In the genomic region with DNA sequence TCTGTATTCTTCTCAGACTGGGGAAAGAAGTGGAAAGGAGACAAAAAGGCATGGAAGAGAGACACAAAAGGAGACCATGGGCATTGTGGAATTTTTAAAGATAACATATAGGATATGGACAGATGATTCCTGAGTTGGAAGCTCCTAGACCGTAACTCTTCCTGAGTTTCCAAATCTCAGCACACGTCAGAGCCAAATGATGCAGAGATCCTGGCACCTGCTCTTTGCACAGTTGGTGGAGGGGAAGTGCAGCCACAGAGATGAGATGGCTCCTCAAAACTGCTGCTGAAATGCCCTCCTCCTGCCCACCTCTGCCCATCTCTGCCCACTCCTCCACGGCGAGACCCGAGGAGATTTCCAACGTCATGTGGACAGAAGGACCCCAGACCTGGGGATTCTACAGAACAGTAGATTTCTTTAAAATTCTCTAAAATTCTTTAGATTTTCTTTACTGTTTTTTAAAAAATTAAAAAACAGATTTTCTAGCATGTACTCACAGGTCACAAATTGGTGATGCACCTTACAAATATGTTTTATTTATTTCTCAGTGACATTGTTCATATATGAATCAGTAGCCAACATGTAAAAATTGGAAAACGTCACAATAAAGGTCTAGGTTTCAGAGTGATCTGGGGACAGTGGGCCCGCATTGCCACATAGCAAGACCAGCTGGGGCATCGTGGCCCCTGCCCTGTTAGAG, we compare ENCODE assay signal across 2 cellular contexts.
TF ChIP-seq lines count a peak whose summit lies in the region.

No MANE protein-coding gene starts in this region.

TF ChIP-seq in IMR-90, 13 proteins besides CTCF, POLR2A, EP300 and RAD21:
- TF ChIP-seq CHD1 (IDR thresholded peaks at IDR 0.05; ENCODE audit: low read depth, low read length) (no peak), FOS (IDR thresholded peaks at IDR 0.05; ENCODE audit: low read depth, low read length) (0 out of 2 replicates have a peak, but pooled peaks have one; percentile 10)
- TF ChIP-seq, protein P1, sequence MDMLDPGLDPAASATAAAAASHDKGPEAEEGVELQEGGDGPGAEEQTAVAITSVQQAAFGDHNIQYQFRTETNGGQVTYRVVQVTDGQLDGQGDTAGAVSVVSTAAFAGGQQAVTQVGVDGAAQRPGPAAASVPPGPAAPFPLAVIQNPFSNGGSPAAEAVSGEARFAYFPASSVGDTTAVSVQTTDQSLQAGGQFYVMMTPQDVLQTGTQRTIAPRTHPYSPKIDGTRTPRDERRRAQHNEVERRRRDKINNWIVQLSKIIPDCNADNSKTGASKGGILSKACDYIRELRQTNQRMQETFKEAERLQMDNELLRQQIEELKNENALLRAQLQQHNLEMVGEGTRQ (IDR thresholded peaks at IDR 0.05; ENCODE audit: low read depth, low read length), result no peak

TF ChIP-seq in GM12891, 5 proteins besides CTCF, POLR2A, EP300 and RAD21:
- TF ChIP-seq SPI1 (IDR thresholded peaks at IDR 0.05; ENCODE audit: low read depth, low read length) (no peak), TAF1 (IDR thresholded peaks at IDR 0.05; ENCODE audit: low read depth, low read length) (no peak), POLR2AphosphoS5 (IDR thresholded peaks at IDR 0.05; ENCODE audit: low read depth, low read length) (no peak), POU2F2 (IDR thresholded peaks at IDR 0.05; ENCODE audit: low read depth, low read length) (no peak), PAX5 (IDR thresholded peaks at IDR 0.05; ENCODE audit: insufficient read depth, low read length, severe bottlenecking) (no peak)
